ENCODE assay signal across 8 cellular contexts in the genomic region with DNA sequence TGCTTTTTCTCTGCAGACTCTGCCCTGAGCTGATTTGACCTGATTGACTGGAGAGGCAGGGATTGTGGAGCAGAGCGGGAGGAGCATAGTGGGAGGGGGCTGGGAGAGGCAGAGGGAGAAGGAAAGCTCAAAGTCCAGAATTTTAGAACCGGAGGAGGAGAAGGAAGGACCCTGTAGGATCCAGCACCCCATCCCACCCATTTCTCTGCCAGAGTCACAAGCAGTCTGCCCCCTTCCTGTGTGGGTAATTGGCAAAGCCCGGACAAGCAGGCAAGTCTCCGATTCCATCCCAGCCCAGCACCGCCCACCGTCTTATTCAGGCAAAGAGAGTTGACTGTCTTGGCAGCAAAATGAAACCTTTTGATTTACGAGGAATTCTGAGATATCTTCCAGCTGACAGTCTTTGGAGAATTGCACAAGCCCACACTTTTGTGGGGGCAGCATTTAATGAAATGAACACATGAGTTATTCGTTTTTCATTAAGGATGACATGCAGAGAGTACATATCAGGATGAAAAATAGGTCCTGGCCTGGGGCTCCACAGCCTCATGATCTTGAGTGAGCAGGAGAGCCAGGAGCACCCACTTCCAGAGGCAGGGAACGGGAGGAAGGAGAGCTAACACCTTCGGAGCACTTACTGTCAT.
DNase-seq lines count a peak whose midpoint lies in the region; ATAC-seq and TF ChIP-seq lines count a peak whose summit lies in the region.

No MANE protein-coding gene starts in this region.

- no peak overlapping the region for H3K4me2 ChIP-seq in GM23338

- 62 to 75% methylated on average over 10 of the region's 10 CpGs for WGBS in body of pancreas, 2 donors
- WGBS in spleen, 5 donors, result 61 to 75% (median 68%) methylated on average over 10 of the region's 10 CpGs

- H3K27ac ChIP-seq in GM23338 (ENCODE audit: low read depth) (no peak overlapping the region), body of pancreas (peak overlapping the region in 2 of 4 donors; percentile 3 to 17), spleen (peak overlapping the region in 7 of 8 donors; percentile 58 to 81 (median 74))

- no peaks in the 10 kb centered on the region for H3K9me2 ChIP-seq in GM23338 (ENCODE audit: insufficient read depth)

- H3K27ac Mint-ChIP-seq in GM23338, result no peak overlapping the region
- no peak overlapping the region for H3K27ac Mint-ChIP-seq in activated CD4-positive, alpha-beta memory T cell treated with anti-CD3 and anti-CD28 coated beads for 36 hours

- TF ChIP-seq POLR2A in body of pancreas (IDR thresholded peaks at IDR 0.05) (no peak), spleen (IDR thresholded peaks at IDR 0.05) (no peak), GM18505 (IDR thresholded peaks at IDR 0.05; ENCODE audit: borderline replicate concordance, extremely low read depth, insufficient read depth, insufficient read length) (no peak)

- H3K4me1 Mint-ChIP-seq in GM23338, result peaks cover 3% of the 10 kb centered on the region
- H3K4me1 Mint-ChIP-seq in activated CD4-positive, alpha-beta memory T cell treated with anti-CD3 and anti-CD28 coated beads for 36 hours (ENCODE audit: low read depth), result no peaks in the 10 kb centered on the region

- H3K27me3 Mint-ChIP-seq in GM23338 (ENCODE audit: insufficient read depth, low read depth, poor library complexity), result peaks cover 4% of the 10 kb centered on the region
- H3K27me3 Mint-ChIP-seq in activated CD4-positive, alpha-beta memory T cell treated with anti-CD3 and anti-CD28 coated beads for 36 hours, result peaks cover 4% of the 10 kb centered on the region

- 0 out of 2 replicates have a peak, but pooled peaks cover 4% of the 10 kb centered on the region for H3K4me1 ChIP-seq in GM23338 (ENCODE audit: insufficient read depth)
- no peaks in the 10 kb centered on the region for H3K4me1 ChIP-seq in body of pancreas
- peaks cover 0 to 15% (median 6%) of the 10 kb centered on the region in 6 donors for H3K4me1 ChIP-seq in spleen

- no peak overlapping the region for H3K4me3 Mint-ChIP-seq in GM23338
- no peak overlapping the region for H3K4me3 Mint-ChIP-seq in activated CD4-positive, alpha-beta memory T cell treated with anti-CD3 and anti-CD28 coated beads for 36 hours

- H3K9me3 Mint-ChIP-seq in GM23338, result no peaks in the 10 kb centered on the region
- H3K9me3 Mint-ChIP-seq in activated CD4-positive, alpha-beta memory T cell treated with anti-CD3 and anti-CD28 coated beads for 36 hours, result peaks cover 3% of the 10 kb centered on the region

- ATAC-seq in GM23338, result peak; percentile 64
- ATAC-seq in body of pancreas, result peak; percentile 43
- no peak for ATAC-seq in HG02610 (IDR thresholded peaks at IDR 0.05; ENCODE audit: unreplicated experiment)
- ATAC-seq in HG03095 (IDR thresholded peaks at IDR 0.05; ENCODE audit: unreplicated experiment), result no peak
- no peak for ATAC-seq in GM18505 (IDR thresholded peaks at IDR 0.05; ENCODE audit: unreplicated experiment)

- no peaks in the 10 kb centered on the region for H3K79me2 ChIP-seq in GM23338 (replicated peaks; ENCODE audit: insufficient read depth)

- H2AFZ ChIP-seq in GM23338, result peak overlapping the region; percentile 66

- TF ChIP-seq CTCF in GM23338 (conservative IDR thresholded peaks at IDR 0.05; ENCODE audit: low read depth in 2 of 2) (no peak), body of pancreas (IDR thresholded peaks at IDR 0.05) (no peak), spleen (IDR thresholded peaks at IDR 0.05 in 8 of 11, conservative IDR thresholded peaks at IDR 0.05 in 3 of 11) (no peak)

- DNase-seq in GM23338 (ENCODE audit: low spot score) (no peak), body of pancreas (peak in 2 of 4 donors; percentile 19 to 32), inferior parietal cortex (ENCODE audit: extremely low spot score) (peak; percentile 13), spleen (peak; percentile 74)
- no peak for DNase-seq in activated CD4-positive, alpha-beta memory T cell treated with anti-CD3 and anti-CD28 coated beads for 36 hours

- intact Hi-C loops in body of pancreas (cut with DNase I) (no loop called here), spleen (cut with DNase I; ENCODE audit: low total_unique reads) (no loop called here)
- intact Hi-C loops in activated CD4-positive, alpha-beta memory T cell treated with anti-CD3 and anti-CD28 coated beads for 36 hours (cut with micrococcal nuclease), result no loop called here

- H3K4me3 ChIP-seq in GM23338, result no peak overlapping the region
- H3K4me3 ChIP-seq in body of pancreas, result no peak overlapping the region
- no peak overlapping the region for H3K4me3 ChIP-seq in spleen

- H3K27me3 ChIP-seq in GM23338 (ENCODE audit: insufficient read depth), result no peaks in the 10 kb centered on the region
- H3K27me3 ChIP-seq in body of pancreas, result no peaks in the 10 kb centered on the region
- H3K27me3 ChIP-seq in spleen (replicated peaks in 1 of 7), result peaks cover 0 to 3% (median 0%) of the 10 kb centered on the region in 7 donors

- H3K9me3 ChIP-seq in body of pancreas (no peaks in the 10 kb centered on the region), spleen (peaks cover 0 to 10% (median 2%) of the 10 kb centered on the region in 8 donors)

- no peaks in the 10 kb centered on the region for H3K36me3 Mint-ChIP-seq in GM23338 (ENCODE audit: low read depth)
- H3K36me3 Mint-ChIP-seq in activated CD4-positive, alpha-beta memory T cell treated with anti-CD3 and anti-CD28 coated beads for 36 hours, result no peaks in the 10 kb centered on the region

- H3K36me3 ChIP-seq in GM23338 (ENCODE audit: insufficient read depth), result no peaks in the 10 kb centered on the region
- no peaks in the 10 kb centered on the region for H3K36me3 ChIP-seq in body of pancreas (replicated peaks in 1 of 2; ENCODE audit: insufficient read depth in 1 of 2, low read depth in 2 of 2)
- H3K36me3 ChIP-seq in spleen, result no peaks in the 10 kb centered on the region

- no peaks in the 10 kb centered on the region for H4K20me1 ChIP-seq in GM23338 (replicated peaks; ENCODE audit: insufficient read depth)

- H3F3A ChIP-seq in GM23338 (replicated peaks; ENCODE audit: low read depth), result no peaks in the 10 kb centered on the region

- POLR2A ChIA-PET in activated CD4-positive, alpha-beta memory T cell treated with anti-CD3 and anti-CD28 coated beads for 36 hours (lab: Charles Lee), result no interaction called here

- CTCF ChIA-PET in activated CD4-positive, alpha-beta memory T cell treated with anti-CD3 and anti-CD28 coated beads for 36 hours (lab: Charles Lee), result no interaction called here

TF ChIP-seq in GM23338, 12 proteins besides CTCF, POLR2A, EP300 and RAD21 (continues in another document):
- TF ChIP-seq CREB1 (CRISPR knock-in tag; IDR thresholded peaks at IDR 0.05; ENCODE audit: low read depth), result no peak
- TF ChIP-seq ZNF114 (CRISPR knock-in tag; IDR thresholded peaks at IDR 0.05), result no peak
- no peak for TF ChIP-seq ZNF331 (CRISPR knock-in tag; IDR thresholded peaks at IDR 0.05; ENCODE audit: low read depth)
- no peak for TF ChIP-seq JUNB (IDR thresholded peaks at IDR 0.05; ENCODE audit: unreplicated experiment)

Comparison
In these comparisons a context has a peak if more than half of its experiments do, and no peak if none do; other contexts are left out.
1. ATAC-seq: peak in GM23338 (single experiment) and body of pancreas (single experiment); none in HG02610 (single experiment), HG03095 (single experiment) and GM18505 (single experiment).
2. DNase-seq: peak in inferior parietal cortex (single experiment) and spleen (single experiment); none in GM23338 (single experiment) and activated CD4-positive, alpha-beta memory T cell treated with anti-CD3 and anti-CD28 coated beads for 36 hours (single experiment).